ENCODE assay signal across 8 cellular contexts in the genomic region with DNA sequence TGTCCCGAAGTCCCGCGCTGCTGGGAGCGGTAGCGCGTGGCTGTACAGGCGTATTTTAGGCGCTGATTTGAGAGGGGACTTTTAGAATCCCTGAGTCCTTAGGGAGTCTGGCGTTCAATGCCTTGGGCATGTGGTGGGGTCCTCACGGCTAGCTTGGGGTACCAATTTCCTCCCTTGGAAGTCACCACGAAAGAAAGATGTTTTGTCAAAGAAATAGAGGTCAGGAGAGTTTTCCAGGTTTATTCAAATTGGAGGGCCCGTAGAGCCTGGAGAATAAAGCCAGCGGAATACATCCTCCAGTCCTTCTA.
A peak's percentile ranks its signal among the peaks of the same experiment; 100 is the strongest.
DNase-seq lines count a peak whose midpoint lies in the region; ATAC-seq and TF ChIP-seq lines count a peak whose summit lies in the region.

No MANE protein-coding gene starts in this region.

- H3K4me3 ChIP-seq in AG09309 (ENCODE audit: control insufficient read depth, low read depth, low read length) (peak overlapping the region; percentile 73), HUES48 (ENCODE audit: low read depth, low read length) (peak overlapping the region; percentile 76), muscle layer of colon (ENCODE audit: low read depth in 1 of 2, low read length in 2 of 2) (peak overlapping the region; percentile 88 to 92)

- H3K36me3 ChIP-seq in HUES48 (ENCODE audit: control insufficient read depth, insufficient read depth, low read length) (no peaks in the 10 kb centered on the region), muscle layer of colon (ENCODE audit: insufficient read depth, low read length) (no peaks in the 10 kb centered on the region)

- no peak for DNase-seq in AG09309 (ENCODE audit: low read depth)
- peak in 1 of 61 donors; percentile 37 for DNase-seq in caudate nucleus (lab: John Stamatoyannopoulos, UW)
- no peak for DNase-seq in OCI-M1 (lab: John Stamatoyannopoulos, UW)
- DNase-seq in activated gamma-delta T cell treated with Interleukin-2 at 50 U/mL for 16 hours, result no peak

- H3K4me1 ChIP-seq in HUES48 (ENCODE audit: control insufficient read depth, insufficient read depth, low read length) (peaks cover 9% of the 10 kb centered on the region; the same call in 1 of the 2 replicates), muscle layer of colon (ENCODE audit: insufficient read depth, low read length) (peaks cover 25% of the 10 kb centered on the region)

- H3K9me3 ChIP-seq in HUES48 (ENCODE audit: control insufficient read depth, insufficient read depth, low read length) (peaks cover 6% of the 10 kb centered on the region; the same call in 1 of the 2 replicates), muscle layer of colon (ENCODE audit: low read length) (no peaks in the 10 kb centered on the region)

- peak overlapping the region; percentile 66 for H3K9ac ChIP-seq in HUES48 (ENCODE audit: low read depth, low read length)
- peak overlapping the region; percentile 97 for H3K9ac ChIP-seq in muscle layer of colon (ENCODE audit: low read length)

- H3K27me3 ChIP-seq in HUES48 (ENCODE audit: control insufficient read depth, insufficient read depth, low read length) (no peaks in the 10 kb centered on the region), muscle layer of colon (ENCODE audit: control insufficient read depth in 1 of 2, insufficient read depth in 2 of 2, low read length in 2 of 2) (no peaks in the 10 kb centered on the region)

- H3K27ac ChIP-seq in HUES48 (ENCODE audit: low read depth, low read length) (peak overlapping the region; percentile 94), caudate nucleus (ENCODE audit: low read depth, low read length) (peak overlapping the region; percentile 94), muscle layer of colon (ENCODE audit: low read depth, low read length) (peak overlapping the region; percentile 93)

- no peak for ATAC-seq in HG03342 (IDR thresholded peaks at IDR 0.05; ENCODE audit: unreplicated experiment)
- no peak for ATAC-seq in HG02588 (IDR thresholded peaks at IDR 0.05; ENCODE audit: unreplicated experiment)

- TF ChIP-seq CTCF in AG09309 (IDR thresholded peaks at IDR 0.05; ENCODE audit: control insufficient read depth, insufficient read depth, low read depth, low read length, missing control alignments), result no peak
